26 cellular contexts compared by ENCODE assay signal in the genomic region with DNA sequence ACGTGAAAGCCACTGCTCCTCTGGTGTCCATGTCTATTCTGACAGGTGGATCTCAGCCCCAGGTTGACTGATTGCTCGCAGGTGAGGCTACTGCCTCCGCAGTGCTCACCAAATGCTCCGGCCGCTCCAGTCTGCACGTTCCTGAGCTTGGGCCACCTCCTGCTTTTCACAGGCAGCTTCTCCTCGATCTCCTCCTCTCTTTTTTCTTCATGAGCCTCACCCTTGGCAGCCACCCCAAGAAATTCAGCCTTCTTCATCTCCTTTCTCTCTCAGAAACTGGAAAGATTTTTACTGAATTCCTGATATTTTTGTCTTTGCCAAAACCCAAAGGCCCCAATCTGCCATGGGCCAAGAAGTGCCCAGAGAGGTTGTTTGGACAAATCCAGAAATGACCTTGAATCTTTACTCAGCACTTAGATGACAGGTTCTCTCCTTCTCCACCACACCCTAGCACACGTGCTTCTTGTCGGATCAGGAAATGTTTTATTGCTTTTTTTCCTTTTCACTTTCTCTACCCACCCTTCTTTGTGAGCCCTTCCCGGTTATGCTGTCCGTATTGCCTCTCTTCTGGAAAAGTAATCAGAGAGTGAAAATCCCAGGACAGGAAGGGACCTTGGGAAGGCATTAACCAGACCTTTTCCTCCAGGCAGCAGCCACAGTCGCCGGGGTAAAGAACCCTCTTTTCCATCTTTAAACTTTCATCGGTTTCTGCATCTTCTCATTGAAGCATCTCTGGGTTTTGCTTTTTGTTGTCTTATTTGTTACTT.
"Had no signal": no experiment of that assay in that cellular context is flagged by ENCODE, and none has a peak within 500 bp of the region (broad histone marks: within the 10 kb centered on the region; RNA-seq: fewer than 3 reads in every experiment).

No MANE protein-coding gene starts in this region.

- H3K36me3 Mint-ChIP-seq: immature natural killer cell; stimulated activated effector memory CD8-positive, alpha-beta T cell treated with anti-CD3 and anti-CD28 coated beads, Interleukin-12 subunit alpha, Interleukin-12 subunit beta, amount 100 ng/mL, for 72 hours; type B pancreatic cell had no signal

- H3K9me3 Mint-ChIP-seq: activated naive CD4-positive, alpha-beta T cell treated with anti-CD3 and anti-CD28 coated beads for 36 hours; activated naive CD8-positive, alpha-beta T cell treated with anti-CD3 and anti-CD28 coated beads, Interleukin-2, amount 10 ng/mL, durations not matched to agents 7 days and 5 days; endodermal cell; immature natural killer cell; stimulated activated naive CD8-positive, alpha-beta T cell treated with anti-CD3 and anti-CD28 coated beads, Interleukin-15, amount 100 ng/mL, for 72 hours had no signal

- H3K27ac ChIP-seq: breast epithelium, esophagus squamous epithelium, hepatocyte, SK-N-MC had no signal

- H3K9me3 ChIP-seq: breast epithelium, esophagus squamous epithelium had no signal

- H3K4me2 ChIP-seq: hepatocyte had no signal

- H3K4me3 ChIP-seq: breast epithelium, coronary artery, esophagus squamous epithelium, hepatocyte, SK-N-MC had no signal

- H3K4me1 ChIP-seq: breast epithelium had no signal

- ATAC-seq: stimulated activated effector memory CD8-positive, alpha-beta T cell treated with anti-CD3 and anti-CD28 coated beads, Interleukin-12 subunit alpha, Interleukin-12 subunit beta, amount 100 ng/mL, for 72 hours; stimulated activated naive CD8-positive, alpha-beta T cell treated with anti-CD3 and anti-CD28 coated beads, Interleukin-15, amount 100 ng/mL, for 72 hours; T-helper 17 cell had no signal

- H3K4me1 Mint-ChIP-seq: activated naive CD8-positive, alpha-beta T cell treated with anti-CD3 and anti-CD28 coated beads, Interleukin-2, amount 10 ng/mL, durations not matched to agents 7 days and 5 days; immature natural killer cell; stimulated activated effector memory CD8-positive, alpha-beta T cell treated with anti-CD3 and anti-CD28 coated beads, Interleukin-12 subunit alpha, Interleukin-12 subunit beta, amount 100 ng/mL, for 72 hours; stimulated activated naive CD8-positive, alpha-beta T cell treated with anti-CD3 and anti-CD28 coated beads, Interleukin-15, amount 100 ng/mL, for 72 hours; T-helper 17 cell had no signal

- H3K27me3 ChIP-seq: breast epithelium, esophagus squamous epithelium, hepatocyte had no signal

- H3K4me3 Mint-ChIP-seq: activated naive CD4-positive, alpha-beta T cell treated with anti-CD3 and anti-CD28 coated beads for 36 hours; activated naive CD8-positive, alpha-beta T cell treated with anti-CD3 and anti-CD28 coated beads, Interleukin-2, amount 10 ng/mL, durations not matched to agents 7 days and 5 days; endodermal cell; immature natural killer cell; nephron progenitor cell; stimulated activated effector memory CD8-positive, alpha-beta T cell treated with anti-CD3 and anti-CD28 coated beads, Interleukin-12 subunit alpha, Interleukin-12 subunit beta, amount 100 ng/mL, for 72 hours; stimulated activated naive CD8-positive, alpha-beta T cell treated with anti-CD3 and anti-CD28 coated beads, Interleukin-15, amount 100 ng/mL, for 72 hours; T-helper 17 cell; type B pancreatic cell had no signal

- H3K27ac Mint-ChIP-seq: activated naive CD4-positive, alpha-beta T cell treated with anti-CD3 and anti-CD28 coated beads for 36 hours; endodermal cell; immature natural killer cell; nephron progenitor cell; progenitor cell of endocrine pancreas; stimulated activated effector memory CD8-positive, alpha-beta T cell treated with anti-CD3 and anti-CD28 coated beads, Interleukin-12 subunit alpha, Interleukin-12 subunit beta, amount 100 ng/mL, for 72 hours; T-helper 17 cell; type B pancreatic cell had no signal

- H3K79me2 ChIP-seq: hepatocyte had no signal

- DNase-seq: activated CD4-positive, alpha-beta T cell treated with anti-CD3 and anti-CD28 coated beads for 4 hours; activated CD4-positive, alpha-beta T cell treated with anti-CD3 and anti-CD28 coated beads, Interleukin-2, amount 50 U/mL, for 48 hours; activated CD4-positive, CD25-positive, alpha-beta regulatory T cell; activated CD8-positive, alpha-beta memory T cell treated with anti-CD3 and anti-CD28 coated beads, Interleukin-2, amount 50 U/mL, for 48 hours; activated naive CD4-positive, alpha-beta T cell treated with anti-CD3 and anti-CD28 coated beads for 36 hours; activated naive CD8-positive, alpha-beta T cell treated with anti-CD3 and anti-CD28 coated beads, Interleukin-2, amount 10 ng/mL, durations not matched to agents 7 days and 5 days; activated T-cell treated with anti-CD3 and anti-CD28 coated beads, Interleukin-2, amount 50 U/mL, for 48 hours; amniotic stem cell; cerebellar nuclear complex; endodermal cell; esophagus squamous epithelium; immature natural killer cell; nephron progenitor cell; nucleus accumbens; retina; stimulated activated CD4-positive, alpha-beta T cell treated with anti-CD3 and anti-CD28 coated beads, Interleukin-2, amount 100 ng/mL, for 24 hours; stimulated activated naive CD8-positive, alpha-beta T cell treated with anti-CD3 and anti-CD28 coated beads, Interleukin-15, amount 100 ng/mL, for 72 hours; SW 1271; T-helper 17 cell had no signal

- H2AFZ ChIP-seq: hepatocyte had no signal

- H3K36me3 ChIP-seq: breast epithelium, esophagus squamous epithelium had no signal
